1 cellular context compared by ENCODE assay signal in the genomic region with DNA sequence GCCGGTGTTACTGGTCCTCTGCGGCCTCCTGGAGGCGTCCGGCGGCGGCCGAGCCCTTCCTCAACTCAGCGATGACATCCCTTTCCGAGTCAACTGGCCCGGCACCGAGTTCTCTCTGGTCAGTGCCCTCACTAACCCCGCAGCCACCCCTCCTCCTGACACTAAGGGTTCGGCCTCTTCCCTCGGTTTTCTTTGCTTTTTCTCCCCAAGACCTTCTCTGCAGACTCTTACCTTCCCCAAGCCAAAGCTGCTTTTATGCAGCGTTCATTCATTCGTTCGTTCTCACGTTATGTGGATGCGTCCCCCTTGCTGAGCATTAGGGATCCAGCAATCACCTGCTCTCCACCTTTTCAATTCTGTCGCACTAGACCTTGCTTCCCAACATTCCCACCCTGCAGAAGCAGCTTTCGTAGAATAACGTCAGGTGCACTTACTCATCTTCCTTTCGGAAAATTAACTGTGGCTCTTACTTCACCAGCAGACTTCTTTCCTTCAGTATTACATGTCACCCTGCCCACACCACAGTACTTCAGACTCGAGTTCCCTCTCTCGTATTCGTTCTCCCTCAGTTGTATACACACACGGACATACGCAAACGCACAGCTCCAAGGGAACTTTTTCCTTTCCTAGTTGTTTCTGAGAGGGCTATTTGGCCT.
TF ChIP-seq lines count a peak whose summit lies in the region.

No MANE protein-coding gene starts in this region.

TF ChIP-seq in IMR-90, 13 proteins besides CTCF, POLR2A, EP300 and RAD21:
- TF ChIP-seq CEBPB (IDR thresholded peaks at IDR 0.05; ENCODE audit: low read depth, low read length) (no peak), SMC3 (IDR thresholded peaks at IDR 0.05; ENCODE audit: low read depth, low read length) (no peak), BHLHE40 (IDR thresholded peaks at IDR 0.05; ENCODE audit: low read depth, low read length) (no peak), MXI1 (IDR thresholded peaks at IDR 0.05; ENCODE audit: borderline replicate concordance, low read depth, low read length) (no peak), MAZ (IDR thresholded peaks at IDR 0.05; ENCODE audit: borderline replicate concordance, low read depth, low read length) (no peak), CHD1 (IDR thresholded peaks at IDR 0.05; ENCODE audit: low read depth, low read length) (no peak), RFX5 (IDR thresholded peaks at IDR 0.05; ENCODE audit: low read depth, low read length) (no peak), FOS (IDR thresholded peaks at IDR 0.05; ENCODE audit: low read depth, low read length) (no peak), NFE2L2 (IDR thresholded peaks at IDR 0.05; ENCODE audit: low read depth, low read length) (no peak)
- TF ChIP-seq, protein P1, sequence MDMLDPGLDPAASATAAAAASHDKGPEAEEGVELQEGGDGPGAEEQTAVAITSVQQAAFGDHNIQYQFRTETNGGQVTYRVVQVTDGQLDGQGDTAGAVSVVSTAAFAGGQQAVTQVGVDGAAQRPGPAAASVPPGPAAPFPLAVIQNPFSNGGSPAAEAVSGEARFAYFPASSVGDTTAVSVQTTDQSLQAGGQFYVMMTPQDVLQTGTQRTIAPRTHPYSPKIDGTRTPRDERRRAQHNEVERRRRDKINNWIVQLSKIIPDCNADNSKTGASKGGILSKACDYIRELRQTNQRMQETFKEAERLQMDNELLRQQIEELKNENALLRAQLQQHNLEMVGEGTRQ (IDR thresholded peaks at IDR 0.05; ENCODE audit: low read depth, low read length) = no peak
TF ChIP-seq in IMR-90: peak in this region for 0.
